Comparison of ENCODE assay signal across 14 cellular contexts in the genomic region with DNA sequence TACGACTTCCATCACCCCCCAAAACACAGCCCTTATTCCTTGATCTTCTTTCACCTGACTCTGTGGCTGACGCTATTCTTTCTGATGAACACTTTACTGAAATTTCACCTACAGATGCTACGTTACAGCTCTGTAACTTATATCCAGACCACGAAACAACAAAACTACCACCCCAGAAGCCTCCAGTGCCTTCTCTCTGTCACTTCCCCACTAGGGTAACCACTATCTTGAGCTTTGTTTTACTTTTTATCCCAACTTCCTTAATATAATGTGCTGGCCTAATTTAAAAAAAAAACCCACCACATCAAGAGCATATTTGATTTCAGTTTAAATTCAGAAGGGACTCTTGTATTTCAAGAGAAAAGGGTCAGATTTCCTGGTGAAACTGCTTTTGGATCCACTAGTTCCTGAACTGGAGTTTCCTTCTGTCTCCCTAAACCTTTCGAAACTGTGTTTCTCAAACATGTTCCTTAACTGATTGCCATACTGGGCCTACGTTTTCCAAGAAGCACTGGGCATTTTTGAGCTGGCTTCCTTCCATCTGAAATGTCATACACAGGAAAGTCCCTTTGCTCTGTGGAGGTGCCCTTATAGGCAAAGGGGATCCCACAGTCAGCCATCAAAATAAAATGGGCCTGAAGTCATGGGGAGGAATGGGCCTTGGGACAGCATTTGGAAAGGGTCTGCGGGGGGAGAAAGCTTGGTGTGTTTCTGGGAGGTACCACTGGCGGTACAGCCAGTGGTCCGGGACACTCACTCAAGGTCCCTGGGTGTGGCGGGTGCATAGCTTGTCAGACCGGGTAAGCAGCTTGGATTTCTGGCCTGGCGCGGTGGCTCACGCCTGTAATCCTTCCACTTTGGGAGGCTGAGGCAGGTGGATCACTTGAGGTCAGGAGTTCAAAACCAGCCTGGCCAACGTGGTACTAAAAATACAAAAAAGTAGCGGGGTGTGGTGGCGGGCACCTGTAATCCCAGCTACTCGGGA. TPM values are rescaled to one million over a fixed set of nuclear protein-coding genes. Genes with fewer than 3 reads are reported as not detected.
A peak's percentile ranks its signal among the peaks of the same experiment; 100 is the strongest.
DNase-seq lines count a peak whose midpoint lies in the region; ATAC-seq and TF ChIP-seq lines count a peak whose summit lies in the region.
"Had no signal": no experiment of that assay in that cellular context is flagged by ENCODE, and none has a peak within 500 bp of the region (broad histone marks: within the 10 kb centered on the region; RNA-seq: fewer than 3 reads in every experiment).

No MANE protein-coding gene starts in this region.

- H3K4me2 ChIP-seq in osteoblast (ENCODE audit: insufficient read depth, low read length), result no peak overlapping the region
- H3K4me2 ChIP-seq: neural progenitor cell had no signal

- peak overlapping the region; percentile 8 for H2AFZ ChIP-seq in osteoblast (ENCODE audit: low read length)
- H2AFZ ChIP-seq: neural progenitor cell had no signal

- H3K36me3 ChIP-seq in osteoblast (ENCODE audit: insufficient read depth, low read length), result no peaks in the 10 kb centered on the region
- no peaks in the 10 kb centered on the region for H3K36me3 ChIP-seq in colonic mucosa
- H3K36me3 ChIP-seq: ascending aorta, neural progenitor cell, SJSA1, stomach had no signal

- H3K27me3 ChIP-seq in osteoblast (ENCODE audit: insufficient read depth, low read length) (no peaks in the 10 kb centered on the region), colonic mucosa (no peaks in the 10 kb centered on the region)
- H3K27me3 ChIP-seq: ascending aorta, neural progenitor cell, SJSA1 had no signal

- no peaks in the 10 kb centered on the region for H3K9me3 ChIP-seq in osteoblast (ENCODE audit: low read depth, low read length)
- no peaks in the 10 kb centered on the region for H3K9me3 ChIP-seq in colonic mucosa
- H3K9me3 ChIP-seq: ascending aorta, SJSA1, stomach had no signal

- no peak for TF ChIP-seq POLR2A in NB4 (IDR thresholded peaks at IDR 0.05; ENCODE audit: extremely low read depth, insufficient read length)

- no peak overlapping the region for H3K9ac ChIP-seq in colonic mucosa (ENCODE audit: low read depth in 2 of 2, low read length in 2 of 2)
- H3K9ac ChIP-seq: neural progenitor cell had no signal

- TF ChIP-seq CTCF in NB4 (IDR thresholded peaks at IDR 0.05; ENCODE audit: low read depth, low read length) (no peak), cardiac fibroblast (IDR thresholded peaks at IDR 0.05; ENCODE audit: low read depth, low read length) (no peak), osteoblast (IDR thresholded peaks at IDR 0.05; ENCODE audit: extremely low read depth, low read depth, low read length) (no peak), colonic mucosa (IDR thresholded peaks at IDR 0.05) (no peak)

- H3K27ac ChIP-seq in osteoblast (ENCODE audit: low read depth, low read length), result no peak overlapping the region
- no peak overlapping the region for H3K27ac ChIP-seq in colonic mucosa
- H3K27ac ChIP-seq: ascending aorta, neural progenitor cell, SJSA1 had no signal

- DNase-seq in Daoy (ENCODE audit: low read depth) (peak; percentile 12), NB4 (ENCODE audit: low read depth) (peak; percentile 43), cardiac fibroblast (ENCODE audit: low read depth in 2 of 2) (peak; percentile 13 to 53), osteoblast (ENCODE audit: insufficient read length, low spot score, missing footprints) (no peak), left ventricle myocardium superior (no peak), colonic mucosa (no peak)
- DNase-seq: NCI-H226, stomach had no signal

- H3K4me3 ChIP-seq in NB4 (ENCODE audit: low read depth, low read length) (no peak overlapping the region), cardiac fibroblast (replicated peaks in 1 of 2; ENCODE audit: low read depth in 2 of 2, low read length in 2 of 2) (no peak overlapping the region), osteoblast (ENCODE audit: insufficient read depth, low read length) (no peak overlapping the region), colonic mucosa (no peak overlapping the region)
- H3K4me3 ChIP-seq: ascending aorta, neural progenitor cell, SJSA1, stomach had no signal

- intact Hi-C loops in left ventricle myocardium superior (cut with micrococcal nuclease), result no loop called here
- intact Hi-C loops in colonic mucosa (cut with DNase I), result no loop called here

- H3K4me1 ChIP-seq in osteoblast (ENCODE audit: insufficient read depth, low read length) (peaks cover 20% of the 10 kb centered on the region), colonic mucosa (no peaks in the 10 kb centered on the region)
- H3K4me1 ChIP-seq: ascending aorta, neural progenitor cell had no signal

- H4K20me1 ChIP-seq in osteoblast (ENCODE audit: insufficient read depth, low read length), result no peaks in the 10 kb centered on the region

- ATAC-seq in left ventricle myocardium superior (no peak), HG02981 (IDR thresholded peaks at IDR 0.05; ENCODE audit: unreplicated experiment) (no peak)
- ATAC-seq: activated CD4-positive, CD25-positive, alpha-beta regulatory T cell treated with anti-CD3 and anti-CD28 coated beads, Interleukin-2, amount 50 U/mL, for 24 hours had no signal

- no peaks in the 10 kb centered on the region for H3K79me2 ChIP-seq in osteoblast (ENCODE audit: insufficient read depth, low read length)

RNA-seq across cellular contexts. Expression of a gene that starts 25.8 kb away (rescaled TPM):
- 81.7 and 87.3 TPM in 2 replicates for total RNA-seq in Daoy (2014; rRNA removed; shearing (Covaris generic))
- total RNA-seq in osteoblast (69.1 and 69.8 TPM in 2 replicates), left ventricle myocardium superior (82.4 TPM), colonic mucosa (10 to 100 TPM; 67.3 to 80.8 TPM)

RNA-seq across cellular contexts. Expression of a gene that starts 30.6 kb away (rescaled TPM):
- total RNA-seq in Daoy (2014; rRNA removed; shearing (Covaris generic)), result 0.09 and 0.17 TPM in 2 replicates
- under 0.01 TPM in 2 replicates for total RNA-seq in osteoblast
- total RNA-seq in left ventricle myocardium superior, result 0.55 TPM
- total RNA-seq in colonic mucosa, result under 1 TPM; 0.17 to 0.98 TPM
- total RNA-seq: endothelial cell of umbilical vein, SJSA1 had no signal

RNA-seq across cellular contexts. Expression of a gene that starts 50.2 kb away (rescaled TPM):
- 44.1 and 45.2 TPM in 2 replicates for total RNA-seq in Daoy (2014; rRNA removed; shearing (Covaris generic))
- total RNA-seq in osteoblast, result 25.0 and 26.8 TPM in 2 replicates
- total RNA-seq in left ventricle myocardium superior, result 19.5 TPM
- 10 to 100 TPM; 24.2 to 32.0 TPM for total RNA-seq in colonic mucosa

RNA-seq across cellular contexts. Expression of a gene that starts 50.7 kb away (rescaled TPM):
- 115 and 137 TPM in 2 replicates for total RNA-seq in Daoy (2014; rRNA removed; shearing (Covaris generic))
- total RNA-seq in osteoblast (4.7 and 8.0 TPM in 2 replicates), left ventricle myocardium superior (7.0 TPM), colonic mucosa (10 to 100 TPM; 25.6 to 62.4 TPM)
- total RNA-seq: ascending aorta had no signal

Comparison
In these comparisons a context has a peak if more than half of its experiments do, and no peak if none do; other contexts are left out.
1. DNase-seq: peak in Daoy (single experiment), NB4 (single experiment) and cardiac fibroblast (2 of 2); none in osteoblast (single experiment), left ventricle myocardium superior (single experiment) and colonic mucosa (single experiment).